Comparison of ENCODE assay signal across 25 cellular contexts in genomic region chr12:128337456-128338160, GRCh38.
DNase-seq lines count a peak whose midpoint lies in the region; ATAC-seq and TF ChIP-seq lines count a peak whose summit lies in the region.
"Had no signal": no experiment of that assay in that cellular context is flagged by ENCODE, and none has a peak within 500 bp of the region (broad histone marks: within the 10 kb centered on the region; RNA-seq: fewer than 3 reads in every experiment).

No MANE protein-coding gene starts in this region.

- no peaks in the 10 kb centered on the region for H3K36me3 Mint-ChIP-seq in MCF 10A (ENCODE audit: insufficient read depth, unreplicated experiment)
- H3K36me3 Mint-ChIP-seq in endodermal cell (ENCODE audit: low read depth): no peaks in the 10 kb centered on the region
- peaks cover 0 to 2% (median 0%) of the 10 kb centered on the region in 3 donors for H3K36me3 Mint-ChIP-seq in naive thymus-derived CD8-positive, alpha-beta T cell
- H3K36me3 Mint-ChIP-seq: activated naive CD8-positive, alpha-beta T cell treated with anti-CD3 and anti-CD28 coated beads, Interleukin-2, amount 10 ng/mL, durations not matched to agents 7 days and 5 days; CD8-positive, alpha-beta T cell had no signal

- POLR2A ChIA-PET in MCF 10A (lab: Yijun Ruan, JAX): no interaction called here
- POLR2A ChIA-PET in naive thymus-derived CD8-positive, alpha-beta T cell (lab: Charles Lee): no interaction called here

- H3K9ac ChIP-seq in endodermal cell (ENCODE audit: extremely low read depth, low read length, poor library complexity, severe bottlenecking) (no peak overlapping the region), subcutaneous abdominal adipose tissue (ENCODE audit: low read length in 5 of 5) (no peak overlapping the region)

- H3K27ac ChIP-seq in breast epithelium (no peak overlapping the region), endodermal cell (ENCODE audit: low read depth, low read length) (peak overlapping the region; percentile 91), mesodermal cell (ENCODE audit: low read depth, low read length, severe bottlenecking) (peak overlapping the region; percentile 74), subcutaneous abdominal adipose tissue (ENCODE audit: low read depth, low read length) (peak overlapping the region; percentile 38), testis (peak overlapping the region in 1 of 2 donors; percentile 70)
- H3K27ac ChIP-seq: upper lobe of left lung had no signal

- H3K27ac Mint-ChIP-seq in MCF 10A (ENCODE audit: low read depth, unreplicated experiment) (no peak overlapping the region), endodermal cell (peak overlapping the region; percentile 50)
- no peak overlapping the region for H3K27ac Mint-ChIP-seq in naive thymus-derived CD8-positive, alpha-beta T cell
- H3K27ac Mint-ChIP-seq: activated CD8-positive, alpha-beta T cell treated with anti-CD3 and anti-CD28 coated beads for 36 hours; activated naive CD8-positive, alpha-beta T cell treated with anti-CD3 and anti-CD28 coated beads, Interleukin-2, amount 10 ng/mL, durations not matched to agents 7 days and 5 days; B cell; CD8-positive, alpha-beta T cell; T-helper 17 cell had no signal

- CTCF ChIA-PET in MCF 10A (lab: Yijun Ruan, JAX): interaction anchor here (0.6 to 1.2 kb wide), 2 partner anchors 21 to 990 kb away, joined by 4 read pairs; no protein-coding TSS in a partner anchor

- H3K27me3 ChIP-seq in breast epithelium: no peaks in the 10 kb centered on the region
- peaks cover 4% of the 10 kb centered on the region for H3K27me3 ChIP-seq in endodermal cell (ENCODE audit: control insufficient read depth, insufficient read depth, low read length, poor library complexity, severe bottlenecking)
- H3K27me3 ChIP-seq in subcutaneous abdominal adipose tissue (ENCODE audit: control insufficient read depth in 5 of 5, insufficient read depth in 4 of 5, low read length in 5 of 5): no peaks in the 10 kb centered on the region
- no peaks in the 10 kb centered on the region for H3K27me3 ChIP-seq in testis
- H3K27me3 ChIP-seq: MG63, upper lobe of left lung had no signal

- TF ChIP-seq CTCF in breast epithelium (IDR thresholded peaks at IDR 0.05) (no peak), MCF 10A (IDR thresholded peaks at IDR 0.05; ENCODE audit: unreplicated experiment) (no peak), endodermal cell (conservative IDR thresholded peaks at IDR 0.05) (no peak), testis (IDR thresholded peaks at IDR 0.05) (no peak)

- intact Hi-C loops in breast epithelium (cut with DNase I; ENCODE audit: low total_unique reads): no loop called here
- intact Hi-C loops in MCF 10A (cut with micrococcal nuclease): no loop called here
- intact Hi-C loops in testis (cut with DNase I; ENCODE audit: low total_unique reads): no loop called here

- H3K9me3 ChIP-seq in breast epithelium (peaks cover 0 to 3% of the 10 kb centered on the region in 2 donors), endodermal cell (ENCODE audit: control insufficient read depth, low read length) (no peaks in the 10 kb centered on the region), mesodermal cell (ENCODE audit: control insufficient read depth, low read length) (no peaks in the 10 kb centered on the region), subcutaneous abdominal adipose tissue (ENCODE audit: control insufficient read depth in 5 of 5, low read length in 5 of 5) (no peaks in the 10 kb centered on the region), testis (no peaks in the 10 kb centered on the region)
- H3K9me3 ChIP-seq: MG63 had no signal

- H3K36me3 ChIP-seq in breast epithelium: no peaks in the 10 kb centered on the region
- H3K36me3 ChIP-seq in endodermal cell (ENCODE audit: control insufficient read depth, insufficient read depth, low read length): no peaks in the 10 kb centered on the region
- H3K36me3 ChIP-seq in mesodermal cell (ENCODE audit: control insufficient read depth, insufficient read depth, low read length): no peaks in the 10 kb centered on the region
- H3K36me3 ChIP-seq in subcutaneous abdominal adipose tissue (ENCODE audit: control insufficient read depth in 5 of 5, insufficient read depth in 5 of 5, low read length in 5 of 5): no peaks in the 10 kb centered on the region
- H3K36me3 ChIP-seq in testis (ENCODE audit: low read depth, missing control alignments): no peaks in the 10 kb centered on the region
- H3K36me3 ChIP-seq: MG63, upper lobe of left lung had no signal

- H3K9me3 Mint-ChIP-seq in MCF 10A (ENCODE audit: unreplicated experiment) (peaks cover 23% of the 10 kb centered on the region), endodermal cell (no peaks in the 10 kb centered on the region)
- peaks cover 0 to 14% (median 7%) of the 10 kb centered on the region in 9 donors for H3K9me3 Mint-ChIP-seq in naive thymus-derived CD8-positive, alpha-beta T cell
- H3K9me3 Mint-ChIP-seq: activated naive CD8-positive, alpha-beta T cell treated with anti-CD3 and anti-CD28 coated beads, Interleukin-2, amount 10 ng/mL, durations not matched to agents 7 days and 5 days; central memory CD8-positive, alpha-beta T cell had no signal

- H3K4me3 Mint-ChIP-seq in MCF 10A (ENCODE audit: unreplicated experiment) (no peak overlapping the region), endodermal cell (peak overlapping the region; percentile 8)
- no peak overlapping the region for H3K4me3 Mint-ChIP-seq in naive thymus-derived CD8-positive, alpha-beta T cell
- H3K4me3 Mint-ChIP-seq: activated CD8-positive, alpha-beta T cell treated with anti-CD3 and anti-CD28 coated beads for 36 hours; activated naive CD8-positive, alpha-beta T cell treated with anti-CD3 and anti-CD28 coated beads, Interleukin-2, amount 10 ng/mL, durations not matched to agents 7 days and 5 days; B cell; CD8-positive, alpha-beta T cell; central memory CD8-positive, alpha-beta T cell; T-helper 17 cell had no signal

- H3K27me3 Mint-ChIP-seq in MCF 10A (ENCODE audit: insufficient read depth, unreplicated experiment) (no peaks in the 10 kb centered on the region), endodermal cell (ENCODE audit: insufficient read depth) (peaks cover 7% of the 10 kb centered on the region)
- H3K27me3 Mint-ChIP-seq in naive thymus-derived CD8-positive, alpha-beta T cell: peaks cover 3 to 27% (median 18%) of the 10 kb centered on the region in 5 donors
- H3K27me3 Mint-ChIP-seq: activated CD8-positive, alpha-beta T cell treated with anti-CD3 and anti-CD28 coated beads for 36 hours; activated naive CD8-positive, alpha-beta T cell treated with anti-CD3 and anti-CD28 coated beads, Interleukin-2, amount 10 ng/mL, durations not matched to agents 7 days and 5 days; T-helper 17 cell had no signal

- TF ChIP-seq POLR2A in breast epithelium (IDR thresholded peaks at IDR 0.05): no peak
- TF ChIP-seq POLR2A in testis (IDR thresholded peaks at IDR 0.05): no peak

- no TSS peak for BruUV-seq in MCF 10A (replicated peaks; lab: Mats Ljungman, UMichigan)

- ATAC-seq in naive thymus-derived CD8-positive, alpha-beta T cell: no peak
- ATAC-seq: activated CD8-positive, alpha-beta T cell treated with anti-CD3 and anti-CD28 coated beads for 36 hours; CD8-positive, alpha-beta T cell; PC-3; SK-N-SH treated with all-trans-retinoic acid at 6 μM for 48 hours; T-helper 17 cell had no signal

- H3K4me1 Mint-ChIP-seq in MCF 10A (ENCODE audit: insufficient read depth, unreplicated experiment) (no peaks in the 10 kb centered on the region), endodermal cell (peaks cover 35% of the 10 kb centered on the region)
- H3K4me1 Mint-ChIP-seq in naive thymus-derived CD8-positive, alpha-beta T cell: no peaks in the 10 kb centered on the region
- H3K4me1 Mint-ChIP-seq: activated naive CD8-positive, alpha-beta T cell treated with anti-CD3 and anti-CD28 coated beads, Interleukin-2, amount 10 ng/mL, durations not matched to agents 7 days and 5 days; B cell; central memory CD8-positive, alpha-beta T cell; T-helper 17 cell had no signal

- H3K4me1 ChIP-seq in breast epithelium: no peaks in the 10 kb centered on the region
- H3K4me1 ChIP-seq in endodermal cell (ENCODE audit: control insufficient read depth, insufficient read depth, low read length): no peaks in the 10 kb centered on the region
- peaks cover 13% of the 10 kb centered on the region for H3K4me1 ChIP-seq in mesodermal cell (ENCODE audit: control insufficient read depth, insufficient read depth, low read length, poor library complexity, severe bottlenecking)
- H3K4me1 ChIP-seq in subcutaneous abdominal adipose tissue (ENCODE audit: control insufficient read depth in 5 of 5, insufficient read depth in 5 of 5, low read length in 5 of 5): peaks cover 3 to 44% (median 28%) of the 10 kb centered on the region in 5 donors
- peaks cover 36% of the 10 kb centered on the region for H3K4me1 ChIP-seq in testis
- H3K4me1 ChIP-seq: upper lobe of left lung had no signal

- DNase-seq in breast epithelium (ENCODE audit: low spot score in 2 of 2): no peak
- no peak for DNase-seq in MCF 10A (ENCODE audit: unreplicated experiment)
- DNase-seq in endodermal cell: peak; percentile 72
- no peak for DNase-seq in testis
- no peak for DNase-seq in naive thymus-derived CD8-positive, alpha-beta T cell
- no peak for DNase-seq in nucleus accumbens (lab: John Stamatoyannopoulos, UW)
- DNase-seq: activated CD8-positive, alpha-beta T cell treated with anti-CD3 and anti-CD28 coated beads for 36 hours; activated naive CD8-positive, alpha-beta T cell treated with anti-CD3 and anti-CD28 coated beads, Interleukin-2, amount 10 ng/mL, durations not matched to agents 7 days and 5 days; activated T-cell treated with anti-CD3 and anti-CD28 coated beads for 4 hours; CD8-positive, alpha-beta T cell; dermis blood vessel endothelial cell; KBM-7; MG63; NCI-H1417 treated with DMSO at 0.1 percent for 48 hours; occipital lobe; PC-3; stimulated activated CD4-positive, alpha-beta T cell treated with anti-CD3 and anti-CD28 coated beads, Interleukin-2, amount 100 ng/mL, for 24 hours; T-helper 17 cell; upper lobe of left lung had no signal

- H3K4me3 ChIP-seq in breast epithelium (peak overlapping the region in 2 of 3 donors; percentile 3 to 33), endodermal cell (ENCODE audit: low read length) (peak overlapping the region; percentile 8), mesodermal cell (ENCODE audit: extremely low read depth, insufficient read depth, low read length, poor library complexity, severe bottlenecking) (no peak overlapping the region), subcutaneous abdominal adipose tissue (ENCODE audit: low read depth in 1 of 5, low read length in 5 of 5) (peak overlapping the region in 1 of 5 donors; percentile 19), testis (no peak overlapping the region)
- H3K4me3 ChIP-seq: lung, MG63, upper lobe of left lung had no signal

- 17 to 20% methylated on average over 5 to 9 of the region's 9 CpGs for WGBS in endodermal cell (ENCODE audit: insufficient coverage in 1 of 2, insufficient read length in 1 of 2), 2 experiments
- WGBS in mesodermal cell (ENCODE audit: insufficient coverage in 2 of 2), 2 experiments: 15 to 20% methylated on average over 5 of the region's 9 CpGs
- 22 to 35% methylated on average over 9 of the region's 9 CpGs for WGBS in testis, 2 donors

Comparison
In these comparisons a context has a peak if more than half of its experiments do, and no peak if none do; other contexts are left out.
1. H3K27ac ChIP-seq: peak in endodermal cell (single experiment), mesodermal cell (single experiment) and subcutaneous abdominal adipose tissue (single experiment); none in breast epithelium (0 of 2).
2. H3K4me3 ChIP-seq: peak in breast epithelium (2 of 3) and endodermal cell (single experiment); none in mesodermal cell (single experiment) and testis (0 of 2).